Comparison of ENCODE assay signal across 8 cellular contexts in the genomic region with DNA sequence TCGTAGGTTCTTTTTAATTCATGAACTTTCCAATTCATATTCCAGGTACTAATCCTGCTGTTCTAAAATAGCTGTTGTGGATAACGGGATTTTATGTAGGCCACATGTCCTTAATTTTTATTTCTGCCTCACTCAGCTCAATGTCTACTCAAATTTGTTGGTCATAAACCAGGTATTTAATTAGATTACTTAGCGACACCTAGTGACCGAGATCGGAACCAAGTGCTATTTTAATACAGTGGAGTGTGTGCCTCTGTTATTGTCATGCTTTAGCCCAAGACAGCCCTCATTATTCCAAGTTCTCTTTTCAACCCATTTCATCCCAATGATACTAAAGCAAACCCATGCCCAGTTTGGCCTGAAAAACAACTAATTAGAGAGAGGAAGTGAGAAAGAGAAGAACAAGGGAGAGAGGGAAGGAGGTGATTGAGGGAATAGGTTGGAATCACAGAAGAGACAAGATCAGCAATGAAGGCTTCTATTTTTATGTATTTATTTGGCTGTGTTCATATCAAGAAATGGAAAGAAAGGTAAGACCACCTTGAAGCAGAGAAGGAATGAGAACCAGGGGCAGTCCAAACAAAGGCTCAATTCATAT.
DNase-seq lines count a peak whose midpoint lies in the region; ATAC-seq and TF ChIP-seq lines count a peak whose summit lies in the region.

No MANE protein-coding gene starts in this region.

- no peak overlapping the region for H3K27ac ChIP-seq in brain microvascular endothelial cell

- in situ Hi-C loops in brain microvascular endothelial cell (cut with HindIII; ENCODE audit: low pct_ligation_motif_present, low sequenced_read_pairs), result no loop called here

- no peak for ATAC-seq in HG02759 (IDR thresholded peaks at IDR 0.05; ENCODE audit: unreplicated experiment)

- H3K4me3 ChIP-seq in brain microvascular endothelial cell (ENCODE audit: low read depth, low read length), result no peak overlapping the region

- H3K36me3 ChIP-seq in brain microvascular endothelial cell (replicated peaks), result no peaks in the 10 kb centered on the region

- peak; percentile 65 for TF ChIP-seq CTCF in brain microvascular endothelial cell (IDR thresholded peaks at IDR 0.05; ENCODE audit: low read depth, low read length, missing control alignments)

- no peaks in the 10 kb centered on the region for H3K27me3 ChIP-seq in brain microvascular endothelial cell (replicated peaks)

- DNase-seq in ELR (ENCODE audit: low read depth) (peak; percentile 83), HCEC 1CT (peak; percentile 68), NCI-H1694 treated with DMSO at 0.1 percent for 48 hours (lab: John Stamatoyannopoulos, UW) (peak; percentile 86), T-helper 9 cell (peak; percentile 51), brain microvascular endothelial cell (peak; percentile 88), inferior parietal cortex (ENCODE audit: extremely low spot score) (peak; percentile 94)
- peak; percentile 58 to 78 for DNase-seq in stimulated activated CD4-positive, alpha-beta T cell treated with anti-CD3 and anti-CD28 coated beads, Interleukin-2, amount 100 ng/mL, for 24 hours
